In genomic region chr22:34845391-34845790, GRCh38 we compare ENCODE assay signal across 1 cellular context.
TF ChIP-seq lines count a peak whose summit lies in the region.

No MANE protein-coding gene starts in this region.

TF ChIP-seq in GM23338, 12 proteins besides CTCF, POLR2A, EP300 and RAD21 (continued from another document):
- TF ChIP-seq, protein P1, sequence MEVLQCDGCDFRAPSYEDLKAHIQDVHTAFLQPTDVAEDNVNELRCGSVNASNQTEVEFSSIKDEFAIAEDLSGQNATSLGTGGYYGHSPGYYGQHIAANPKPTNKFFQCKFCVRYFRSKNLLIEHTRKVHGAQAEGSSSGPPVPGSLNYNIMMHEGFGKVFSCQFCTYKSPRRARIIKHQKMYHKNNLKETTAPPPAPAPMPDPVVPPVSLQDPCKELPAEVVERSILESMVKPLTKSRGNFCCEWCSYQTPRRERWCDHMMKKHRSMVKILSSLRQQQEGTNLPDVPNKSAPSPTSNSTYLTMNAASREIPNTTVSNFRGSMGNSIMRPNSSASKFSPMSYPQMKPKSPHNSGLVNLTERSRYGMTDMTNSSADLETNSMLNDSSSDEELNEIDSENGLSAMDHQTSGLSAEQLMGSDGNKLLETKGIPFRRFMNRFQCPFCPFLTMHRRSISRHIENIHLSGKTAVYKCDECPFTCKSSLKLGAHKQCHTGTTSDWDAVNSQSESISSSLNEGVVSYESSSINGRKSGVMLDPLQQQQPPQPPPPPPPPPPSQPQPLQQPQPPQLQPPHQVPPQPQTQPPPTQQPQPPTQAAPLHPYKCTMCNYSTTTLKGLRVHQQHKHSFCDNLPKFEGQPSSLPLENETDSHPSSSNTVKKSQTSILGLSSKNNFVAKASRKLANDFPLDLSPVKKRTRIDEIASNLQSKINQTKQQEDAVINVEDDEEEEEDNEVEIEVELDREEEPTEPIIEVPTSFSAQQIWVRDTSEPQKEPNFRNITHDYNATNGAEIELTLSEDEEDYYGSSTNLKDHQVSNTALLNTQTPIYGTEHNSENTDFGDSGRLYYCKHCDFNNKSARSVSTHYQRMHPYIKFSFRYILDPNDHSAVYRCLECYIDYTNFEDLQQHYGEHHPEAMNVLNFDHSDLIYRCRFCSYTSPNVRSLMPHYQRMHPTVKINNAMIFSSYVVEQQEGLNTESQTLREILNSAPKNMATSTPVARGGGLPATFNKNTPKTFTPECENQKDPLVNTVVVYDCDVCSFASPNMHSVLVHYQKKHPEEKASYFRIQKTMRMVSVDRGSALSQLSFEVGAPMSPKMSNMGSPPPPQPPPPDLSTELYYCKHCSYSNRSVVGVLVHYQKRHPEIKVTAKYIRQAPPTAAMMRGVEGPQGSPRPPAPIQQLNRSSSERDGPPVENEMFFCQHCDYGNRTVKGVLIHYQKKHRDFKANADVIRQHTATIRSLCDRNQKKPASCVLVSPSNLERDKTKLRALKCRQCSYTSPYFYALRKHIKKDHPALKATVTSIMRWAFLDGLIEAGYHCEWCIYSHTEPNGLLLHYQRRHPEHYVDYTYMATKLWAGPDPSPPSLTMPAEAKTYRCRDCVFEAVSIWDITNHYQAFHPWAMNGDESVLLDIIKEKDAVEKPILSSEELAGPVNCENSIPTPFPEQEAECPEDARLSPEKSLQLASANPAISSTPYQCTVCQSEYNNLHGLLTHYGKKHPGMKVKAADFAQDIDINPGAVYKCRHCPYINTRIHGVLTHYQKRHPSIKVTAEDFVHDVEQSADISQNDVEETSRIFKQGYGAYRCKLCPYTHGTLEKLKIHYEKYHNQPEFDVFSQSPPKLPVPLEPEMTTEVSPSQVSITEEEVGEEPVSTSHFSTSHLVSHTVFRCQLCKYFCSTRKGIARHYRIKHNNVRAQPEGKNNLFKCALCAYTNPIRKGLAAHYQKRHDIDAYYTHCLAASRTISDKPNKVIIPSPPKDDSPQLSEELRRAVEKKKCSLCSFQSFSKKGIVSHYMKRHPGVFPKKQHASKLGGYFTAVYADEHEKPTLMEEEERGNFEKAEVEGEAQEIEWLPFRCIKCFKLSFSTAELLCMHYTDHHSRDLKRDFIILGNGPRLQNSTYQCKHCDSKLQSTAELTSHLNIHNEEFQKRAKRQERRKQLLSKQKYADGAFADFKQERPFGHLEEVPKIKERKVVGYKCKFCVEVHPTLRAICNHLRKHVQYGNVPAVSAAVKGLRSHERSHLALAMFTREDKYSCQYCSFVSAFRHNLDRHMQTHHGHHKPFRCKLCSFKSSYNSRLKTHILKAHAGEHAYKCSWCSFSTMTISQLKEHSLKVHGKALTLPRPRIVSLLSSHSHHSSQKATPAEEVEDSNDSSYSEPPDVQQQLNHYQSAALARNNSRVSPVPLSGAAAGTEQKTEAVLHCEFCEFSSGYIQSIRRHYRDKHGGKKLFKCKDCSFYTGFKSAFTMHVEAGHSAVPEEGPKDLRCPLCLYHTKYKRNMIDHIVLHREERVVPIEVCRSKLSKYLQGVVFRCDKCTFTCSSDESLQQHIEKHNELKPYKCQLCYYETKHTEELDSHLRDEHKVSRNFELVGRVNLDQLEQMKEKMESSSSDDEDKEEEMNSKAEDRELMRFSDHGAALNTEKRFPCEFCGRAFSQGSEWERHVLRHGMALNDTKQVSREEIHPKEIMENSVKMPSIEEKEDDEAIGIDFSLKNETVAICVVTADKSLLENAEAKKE (CRISPR knock-in tag; IDR thresholded peaks at IDR 0.05) = no peak
